9 cellular contexts compared by ENCODE assay signal in genomic region chr11:8263769-8264410, GRCh38. TPM values are rescaled to one million over a fixed set of nuclear protein-coding genes. Genes with fewer than 3 reads are reported as not detected.
DNase-seq lines count a peak whose midpoint lies in the region; ATAC-seq and TF ChIP-seq lines count a peak whose summit lies in the region.
"Had no signal": no experiment of that assay in that cellular context is flagged by ENCODE, and none has a peak within 500 bp of the region (broad histone marks: within the 10 kb centered on the region; RNA-seq: fewer than 3 reads in every experiment).

Gene LMO1 (minus strand): TSS chr11:8263878. CDS start chr11:8263362, 516 bp downstream.

- TF ChIP-seq CTCF in CD14-positive monocyte (IDR thresholded peaks at IDR 0.05) (peak; percentile 85), PC-9 (conservative IDR thresholded peaks at IDR 0.05) (peak; percentile 80), fibroblast of the aortic adventitia (IDR thresholded peaks at IDR 0.05; ENCODE audit: insufficient read depth, low read length) (peak; percentile 94), neural cell (IDR thresholded peaks at IDR 0.05; ENCODE audit: poor library complexity, severe bottlenecking) (peak; percentile 92)

- H3K27me3 ChIP-seq in PC-9 (ENCODE audit: insufficient read depth, low read depth) = no peaks in the 10 kb centered on the region
- H3K27me3 ChIP-seq in neural cell (ENCODE audit: insufficient read depth, low read depth, low read length) = peaks cover 21% of the 10 kb centered on the region

- H3K27ac ChIP-seq in PC-9 (no peak within 1 kb of the TSS), neural cell (ENCODE audit: low read length) (peak within 1 kb of the TSS; percentile 78)

- peak within 1 kb of the TSS; percentile 79 for H3K9ac ChIP-seq in neural cell (ENCODE audit: low read length)

- peak within 1 kb of the TSS in 1 of 7 donors; percentile 42 for H3K27ac Mint-ChIP-seq in CD14-positive monocyte

- H3K36me3 ChIP-seq in PC-9 (ENCODE audit: low read depth) (no peaks in the 10 kb centered on the region), neural cell (ENCODE audit: insufficient read depth, low read length) (no peaks in the 10 kb centered on the region)

- H3K4me3 ChIP-seq in Jurkat, Clone E6-1 (ENCODE audit: low read length) = peak within 1 kb of the TSS; percentile 55
- peak within 1 kb of the TSS; percentile 11; the same call in 1 of the 2 replicates for H3K4me3 ChIP-seq in PC-9
- H3K4me3 ChIP-seq in fibroblast of the aortic adventitia (ENCODE audit: low read depth, low read length) = peak within 1 kb of the TSS; percentile 44
- peak within 1 kb of the TSS; percentile 79 for H3K4me3 ChIP-seq in neural cell (ENCODE audit: low read length)

- CTCF ChIA-PET in PC-9 (lab: Charles Lee) = interaction anchor here (0.6 to 1.2 kb wide), 3 partner anchors 9 to 71 kb away, joined by 3 to 11 read pairs (median 4); no protein-coding TSS in a partner anchor

- H4K20me1 ChIP-seq in PC-9 (ENCODE audit: insufficient read depth) (no peaks in the 10 kb centered on the region), neural cell (ENCODE audit: insufficient read depth) (no peaks in the 10 kb centered on the region)

- H3K79me2 ChIP-seq in PC-9 (ENCODE audit: low read depth) (no peaks in the 10 kb centered on the region), neural cell (replicated peaks; ENCODE audit: insufficient read depth, low read length) (peaks cover 49% of the 10 kb centered on the region)

- DNase-seq in CD14-positive monocyte (ENCODE audit: low spot score) = peak; percentile 60
- peak; percentile 81 for DNase-seq in Jurkat, Clone E6-1 (ENCODE audit: low read depth, low spot score)
- DNase-seq in PC-9 = peak in 1 of 2 experiments; percentile 66
- peak; percentile 50 for DNase-seq in activated T-helper 1 cell treated with Interleukin-2 at 50 U/mL for 16 hours (ENCODE audit: low read depth)
- DNase-seq in fibroblast of the aortic adventitia (ENCODE audit: low read depth) = peak; percentile 66
- DNase-seq in stimulated activated naive CD4-positive, alpha-beta T cell treated with Interleukin-2 at 50 U/mL for 16 hours (lab: John Stamatoyannopoulos, UW) = peak; percentile 59

- H3K4me2 ChIP-seq in PC-9 (peak within 1 kb of the TSS; percentile 61), neural cell (ENCODE audit: low read length) (peak within 1 kb of the TSS; percentile 92)

- intact Hi-C loops in CD14-positive monocyte (cut with micrococcal nuclease) = loop anchor here in 1 of 2 donors (5.0 to 10.0 kb wide), 2 partner anchors 37 to 69 kb away; no protein-coding TSS in a partner anchor
- intact Hi-C loops in PC-9 (cut with micrococcal nuclease; ENCODE audit: unreplicated experiment) = loop anchor here (1.0 kb wide), 1 partner anchor 39 kb away; no protein-coding TSS in a partner anchor

- H3K9me3 Mint-ChIP-seq in CD14-positive monocyte = peaks cover 0 to 10% (median 0%) of the 10 kb centered on the region in 7 donors

- H2AFZ ChIP-seq in PC-9 (no peak within 1 kb of the TSS), neural cell (ENCODE audit: low read depth, low read length) (peak within 1 kb of the TSS; percentile 82)

- H3K9me3 ChIP-seq in PC-9 (ENCODE audit: insufficient read depth, low read depth) (no peaks in the 10 kb centered on the region), neural cell (ENCODE audit: low read length) (no peaks in the 10 kb centered on the region)

- peak within 1 kb of the TSS; percentile 62 to 82 for H3K4me3 Mint-ChIP-seq in CD14-positive monocyte

- no peaks in the 10 kb centered on the region for H3F3A ChIP-seq in PC-9 (ENCODE audit: insufficient read depth, low read depth)
- H3F3A ChIP-seq in neural cell (ENCODE audit: insufficient read depth, low read length, poor library complexity, severe bottlenecking) = no peaks in the 10 kb centered on the region

- H3K9me2 ChIP-seq in PC-9 (ENCODE audit: insufficient read depth) = no peaks in the 10 kb centered on the region
- H3K9me2 ChIP-seq in neural cell (ENCODE audit: insufficient read depth, low read length) = no peaks in the 10 kb centered on the region

- H3K36me3 Mint-ChIP-seq in CD14-positive monocyte = peaks cover 0 to 2% of the 10 kb centered on the region in 2 donors

- peak; percentile 64 for ATAC-seq in GM19468 (IDR thresholded peaks at IDR 0.05; ENCODE audit: extremely low read depth, unreplicated experiment)

- POLR2A ChIA-PET in PC-9 (lab: Charles Lee; ENCODE audit: unreplicated experiment) = no interaction called here

- peak; percentile 77 for TF ChIP-seq RAD21 in neural cell (conservative IDR thresholded peaks at IDR 0.05)

- H3K4me1 Mint-ChIP-seq in CD14-positive monocyte = peaks cover 25% of the 10 kb centered on the region

- H3K4me1 ChIP-seq in PC-9 (replicated peaks; ENCODE audit: insufficient read depth) = 0 out of 2 replicates have a peak, but pooled peaks cover 4% of the 10 kb centered on the region

- no peak for TF ChIP-seq EP300 in neural cell (conservative IDR thresholded peaks at IDR 0.05; ENCODE audit: poor library complexity, severe bottlenecking)

- no TSS peak for BruUV-seq in PC-9 (replicated peaks; lab: Mats Ljungman, UMichigan)

- peaks cover 84 to 97% (median 88%) of the 10 kb centered on the region in 3 donors for H3K27me3 Mint-ChIP-seq in CD14-positive monocyte (ENCODE audit: low read depth in 3 of 3)

TF ChIP-seq in neural cell, 6 proteins besides CTCF, POLR2A, EP300 and RAD21:
- peak; percentile 29 for TF ChIP-seq TAF1 (IDR thresholded peaks at IDR 0.05; ENCODE audit: low read depth)
- TF ChIP-seq REST (IDR thresholded peaks at IDR 0.05; ENCODE audit: borderline replicate concordance) = no peak
- peak; percentile 87 for TF ChIP-seq SMC3 (conservative IDR thresholded peaks at IDR 0.05; ENCODE audit: poor library complexity)
- peak; percentile 50 for TF ChIP-seq POLR2AphosphoS5 (IDR thresholded peaks at IDR 0.05)

RNA-seq across cellular contexts. Expression of gene LMO1, which starts in this region (rescaled TPM):
- not detected for polyA plus RNA-seq in CD14-positive monocyte
- polyA plus RNA-seq in Jurkat, Clone E6-1 (2012; ENCODE audit: insufficient read depth, insufficient read length) = 10.7 TPM
- total RNA-seq in PC-9 (2021) = not detected in 2 replicates
- not detected in 2 replicates for total RNA-seq in fibroblast of the aortic adventitia (ENCODE audit: low replicate concordance)
- polyA plus RNA-seq in neural cell = 4.4 and 4.5 TPM in 2 replicates
- polyA minus RNA-seq in neural cell = 3.6 and 7.5 TPM in 2 replicates
- total RNA-seq: activated CD8-positive, alpha-beta memory T cell treated with anti-CD3 and anti-CD28 coated beads for 36 hours had no signal

Comparison
In these comparisons a context has a peak if more than half of its experiments do, and no peak if none do; other contexts are left out.
1. Peak in DNase-seq in CD14-positive monocyte; RNA of the gene not detected or under 1 TPM.
2. Peak in DNase-seq and H3K4me3 ChIP-seq in fibroblast of the aortic adventitia; RNA of the gene not detected or under 1 TPM.
3. H3K4me3 ChIP-seq: peak in every context shown above with its lines; median percentile 79 in neural cell; 55 in Jurkat, Clone E6-1; 44 in fibroblast of the aortic adventitia; 11 in PC-9.